Comparison of ENCODE assay signal across 31 cellular contexts in genomic region chr17:57268176-57268575, GRCh38.
"Had no signal": no experiment of that assay in that cellular context is flagged by ENCODE, and none has a peak within 500 bp of the region (broad histone marks: within the 10 kb centered on the region; RNA-seq: fewer than 3 reads in every experiment).

No MANE protein-coding gene starts in this region.

- H3K4me2 ChIP-seq: neural progenitor cell, smooth muscle cell had no signal

- ATAC-seq: heart right ventricle; left lobe of liver; mucosa of descending colon; natural killer cell treated with Interleukin-12 subunit alpha and Interleukin-12 subunit beta and Interleukin-15 and Interleukin-18, amount 100 ng/mL, for 72 hours; right lobe of liver; stimulated activated naive CD8-positive, alpha-beta T cell treated with anti-CD3 and anti-CD28 coated beads, Interleukin-15, Interleukin-2, amounts not matched to agents 100 U/mL and 50 U/mL, for 24 hours had no signal

- H3K27ac Mint-ChIP-seq: immature natural killer cell, mesothelial cell of epicardium, neural progenitor cell had no signal

- H3K9me3 Mint-ChIP-seq: immature natural killer cell; mesothelial cell of epicardium; naive B cell; natural killer cell treated with Interleukin-12 subunit alpha and Interleukin-12 subunit beta and Interleukin-15 and Interleukin-18, amount 100 ng/mL, for 72 hours; neural progenitor cell had no signal

- H3K4me3 ChIP-seq: coronary artery, esophagus squamous epithelium, heart right ventricle, lung, mucosa of descending colon, neural progenitor cell, right lobe of liver, smooth muscle cell, testis, tibial artery, upper lobe of left lung had no signal

- DNase-seq: dermis blood vessel endothelial cell; effector memory CD4-positive, alpha-beta T cell; erythroblast; esophagus squamous epithelium; foreskin melanocyte; glutamatergic neuron; heart right ventricle; hypothalamus; immature natural killer cell; mesenchymal stem cell; mucosa of descending colon; naive B cell; right lobe of liver; stimulated activated CD4-positive, alpha-beta T cell treated with anti-CD3 and anti-CD28 coated beads, Interleukin-12 subunit alpha, Interleukin-12 subunit beta, amount 100 ng/mL, for 4 hours; stimulated activated CD4-positive, alpha-beta T cell treated with anti-CD3 and anti-CD28 coated beads, Interleukin-1b, Interleukin-23, amount 100 ng/mL, for 48 hours; stimulated activated CD4-positive, alpha-beta T cell treated with anti-CD3 and anti-CD28 coated beads, Interleukin-4, amount 100 ng/mL, for 1 hour; stimulated activated CD8-positive, alpha-beta memory T cell treated with anti-CD3 and anti-CD28 coated beads, Interleukin-4, amount 100 ng/mL, for 48 hours; stimulated activated naive CD8-positive, alpha-beta T cell treated with anti-CD3 and anti-CD28 coated beads, Interleukin-15, Interleukin-2, amounts not matched to agents 100 U/mL and 50 U/mL, for 24 hours; substantia nigra; testis; tibial artery; upper lobe of left lung had no signal

- H3K9me3 ChIP-seq: esophagus squamous epithelium, heart right ventricle, mucosa of descending colon, right lobe of liver, testis, tibial artery, upper lobe of left lung had no signal

- H3K27me3 ChIP-seq: esophagus squamous epithelium, heart right ventricle, neural progenitor cell, right lobe of liver, testis, tibial artery, upper lobe of left lung had no signal

- H3K27me3 Mint-ChIP-seq: naive B cell; natural killer cell treated with Interleukin-12 subunit alpha and Interleukin-12 subunit beta and Interleukin-15 and Interleukin-18, amount 100 ng/mL, for 72 hours; progenitor cell of endocrine pancreas had no signal

- H3K4me1 ChIP-seq: esophagus squamous epithelium, right lobe of liver, tibial artery, upper lobe of left lung had no signal

- H3K9ac ChIP-seq: neural progenitor cell, parathyroid adenoma had no signal

- H3K4me3 Mint-ChIP-seq: immature natural killer cell; mesothelial cell of epicardium; naive B cell; natural killer cell treated with Interleukin-12 subunit alpha and Interleukin-12 subunit beta and Interleukin-15 and Interleukin-18, amount 100 ng/mL, for 72 hours had no signal

- H2AFZ ChIP-seq: neural progenitor cell, parathyroid adenoma had no signal

- H3K27ac ChIP-seq: coronary artery, esophagus squamous epithelium, heart right ventricle, neural progenitor cell, right lobe of liver, testis, tibial artery, upper lobe of left lung had no signal
